Comparison of ENCODE assay signal across 27 cellular contexts in the genomic region with DNA sequence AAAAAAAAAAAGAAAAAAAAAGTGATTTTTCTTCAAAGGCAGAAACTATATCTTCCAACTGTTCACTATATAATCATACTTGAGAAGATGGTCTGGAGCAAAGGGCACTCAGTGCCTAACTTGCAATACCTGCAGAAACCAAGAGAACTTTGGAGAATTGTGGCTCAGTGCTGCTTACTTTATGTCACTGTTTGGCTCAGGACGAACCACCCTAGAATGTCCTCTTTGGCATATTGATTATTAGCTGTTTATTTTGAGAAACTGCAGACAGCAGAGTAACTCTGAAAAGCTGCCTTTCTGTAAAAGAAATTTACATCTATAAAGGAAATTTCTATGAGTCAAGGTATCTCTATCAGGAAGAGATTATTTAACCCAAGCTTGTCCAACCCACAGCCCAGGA.
"Had no signal": no experiment of that assay in that cellular context is flagged by ENCODE, and none has a peak within 500 bp of the region (broad histone marks: within the 10 kb centered on the region; RNA-seq: fewer than 3 reads in every experiment).

No MANE protein-coding gene starts in this region.

- ATAC-seq: stimulated activated effector memory CD8-positive, alpha-beta T cell treated with anti-CD3 and anti-CD28 coated beads, Interleukin-12 subunit alpha, Interleukin-12 subunit beta, amount 100 ng/mL, for 72 hours; stimulated activated memory B cell treated with anti-CD40 and anti-IgM and Interleukin-4, amounts not matched to agents 10 μg/mL and 1 μg/mL and 100 μg/mL, for 72 hours; stimulated activated naive B cell treated with anti-CD40 and anti-IgM and Interleukin-4, amounts not matched to agents 10 μg/mL and 1 μg/mL and 100 μg/mL, for 72 hours; stimulated activated naive CD8-positive, alpha-beta T cell treated with anti-CD3 and anti-CD28 coated beads, Interleukin-15, amount 100 ng/mL, for 72 hours; stimulated activated naive CD8-positive, alpha-beta T cell treated with anti-CD3 and anti-CD28 coated beads, Interleukin-15, Interleukin-2, amounts not matched to agents 100 U/mL and 50 U/mL, for 24 hours; upper lobe of right lung had no signal

- H3K27me3 ChIP-seq: stomach, suprapubic skin, testis, thyroid gland, tibial artery, tibial nerve, transverse colon, upper lobe of left lung, upper lobe of right lung, uterus, vagina had no signal

- FAIRE-seq: urothelium cell line had no signal

- H3K4me3 ChIP-seq: stomach, suprapubic skin, testis, thoracic aorta, thyroid gland, tibial artery, tibial nerve, transverse colon, upper lobe of left lung, upper lobe of right lung, uterus, vagina had no signal

- H3K27ac ChIP-seq: stomach, suprapubic skin, testis, thoracic aorta, thyroid gland, tibial artery, transverse colon, upper lobe of left lung, upper lobe of right lung, uterus, vagina had no signal

- DNase-seq: stimulated activated CD4-positive, alpha-beta T cell treated with anti-CD3 and anti-CD28 coated beads, Interleukin-2, amount 100 ng/mL, for 48 hours; stimulated activated CD4-positive, alpha-beta T cell treated with anti-CD3 and anti-CD28 coated beads, Interleukin-4, amount 100 ng/mL, for 1 hour; stimulated activated CD4-positive, alpha-beta T cell treated with anti-CD3 and anti-CD28 coated beads, Interleukin-4, amount 100 ng/mL, for 24 hours; stimulated activated CD4-positive, alpha-beta T cell treated with anti-CD3 and anti-CD28 coated beads, Interleukin-4, amount 100 ng/mL, for 4 hours; stimulated activated CD8-positive, alpha-beta memory T cell treated with anti-CD3 and anti-CD28 coated beads, Interleukin-4, amount 100 ng/mL, for 48 hours; stimulated activated naive B cell treated with anti-CD40 and anti-IgM and Interleukin-4, amounts not matched to agents 10 μg/mL and 1 μg/mL and 100 μg/mL, for 72 hours; stimulated activated naive CD4-positive, alpha-beta T cell; stimulated activated naive CD4-positive, alpha-beta T cell treated with Interleukin-2 at 50 U/mL for 16 hours; stimulated activated naive CD8-positive, alpha-beta T cell treated with anti-CD3 and anti-CD28 coated beads, Interleukin-15, amount 100 ng/mL, for 72 hours; stimulated activated naive CD8-positive, alpha-beta T cell treated with anti-CD3 and anti-CD28 coated beads, Interleukin-15, Interleukin-2, amounts not matched to agents 100 U/mL and 50 U/mL, for 24 hours; stomach; substantia nigra; testis; thyroid gland; tibial artery; transverse colon; trophoblast cell; upper lobe of left lung; upper lobe of right lung; uterus had no signal

- H3K4me1 ChIP-seq: stomach, suprapubic skin, testis, thyroid gland, tibial artery, transverse colon, upper lobe of left lung, upper lobe of right lung, uterus, vagina had no signal

- H3K9me3 ChIP-seq: stomach, suprapubic skin, testis, thoracic aorta, thyroid gland, tibial artery, tibial nerve, transverse colon, upper lobe of left lung, upper lobe of right lung, uterus, vagina had no signal

- H3K36me3 ChIP-seq: stomach, suprapubic skin, thoracic aorta, thyroid gland, tibial artery, tibial nerve, transverse colon, upper lobe of left lung, upper lobe of right lung, uterus, vagina had no signal
